17 cellular contexts compared by ENCODE assay signal in the genomic region with DNA sequence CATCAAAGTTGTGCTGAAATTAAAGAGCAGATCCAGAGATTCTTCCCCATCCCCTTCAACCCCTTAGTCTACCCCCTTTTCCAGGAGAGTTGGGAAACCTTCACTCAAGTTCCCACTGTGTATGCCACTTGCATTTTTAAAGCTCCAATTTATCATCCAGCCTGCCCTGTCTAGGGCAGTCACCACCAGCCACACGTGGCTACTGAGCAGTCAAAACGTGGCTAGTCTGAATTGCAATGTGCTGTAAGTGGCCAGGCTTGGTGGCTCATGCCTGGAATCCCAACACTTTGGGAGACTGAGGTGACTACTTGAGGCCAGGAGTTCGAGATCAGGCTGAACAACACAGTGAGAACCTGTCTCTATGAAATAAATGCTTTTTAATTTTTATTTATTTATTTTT. TPM values are rescaled to one million over a fixed set of nuclear protein-coding genes. Genes with fewer than 3 reads are reported as not detected.
DNase-seq lines count a peak whose midpoint lies in the region; TF ChIP-seq lines count a peak whose summit lies in the region.
"Had no signal": no experiment of that assay in that cellular context is flagged by ENCODE, and none has a peak within 500 bp of the region (broad histone marks: within the 10 kb centered on the region; RNA-seq: fewer than 3 reads in every experiment).

No MANE protein-coding gene starts in this region.

- no TSS peak for BruUV-seq in PC-9 (replicated peaks; lab: Mats Ljungman, UMichigan)

- H3K9me3 Mint-ChIP-seq in progenitor cell of endocrine pancreas (ENCODE audit: low read depth), result peaks cover 10% of the 10 kb centered on the region

- H3K9me3 ChIP-seq in PC-9 (ENCODE audit: insufficient read depth, low read depth), result no peaks in the 10 kb centered on the region
- peaks cover 0 to 16% (median 13%) of the 10 kb centered on the region in 4 donors for H3K9me3 ChIP-seq in stomach

- H3K36me3 Mint-ChIP-seq in progenitor cell of endocrine pancreas (ENCODE audit: insufficient read depth), result no peaks in the 10 kb centered on the region

- 54 to 68% (median 58%) methylated on average over 3 of the region's 3 CpGs for WGBS in stomach, 5 donors

- H3K9me2 ChIP-seq in PC-9 (ENCODE audit: insufficient read depth), result no peaks in the 10 kb centered on the region

- H3K4me1 ChIP-seq in PC-9 (replicated peaks; ENCODE audit: insufficient read depth) (peaks cover 44% of the 10 kb centered on the region), stomach (peaks cover 0 to 5% (median 2%) of the 10 kb centered on the region in 4 donors)
- H3K4me1 ChIP-seq: BLaER1 had no signal

- TF ChIP-seq CTCF in PC-9 (conservative IDR thresholded peaks at IDR 0.05) (no peak), coronary artery (IDR thresholded peaks at IDR 0.05) (no peak), stomach (IDR thresholded peaks at IDR 0.05) (no peak), progenitor cell of endocrine pancreas (IDR thresholded peaks at IDR 0.05; ENCODE audit: unreplicated experiment) (no peak)

- H3K36me3 ChIP-seq in PC-9 (ENCODE audit: low read depth), result peaks cover 27% of the 10 kb centered on the region
- peaks cover 0 to 2% (median 0%) of the 10 kb centered on the region in 4 donors for H3K36me3 ChIP-seq in stomach

- peak overlapping the region; percentile 91 for H3K27ac ChIP-seq in PC-9
- no peak overlapping the region for H3K27ac ChIP-seq in coronary artery
- H3K27ac ChIP-seq in stomach, result peak overlapping the region in 3 of 5 donors; percentile 21 to 43 (median 27)
- H3K27ac ChIP-seq: A549, BLaER1 had no signal

- H2AFZ ChIP-seq in PC-9, result no peak overlapping the region

- 0 out of 2 replicates have a peak overlapping the region, but pooled peaks have one; percentile 32 for H3K4me3 ChIP-seq in PC-9
- no peak overlapping the region for H3K4me3 ChIP-seq in coronary artery
- H3K4me3 ChIP-seq in stomach, result no peak overlapping the region
- H3K4me3 ChIP-seq: A549, BLaER1 had no signal

- H3K27me3 ChIP-seq in PC-9 (ENCODE audit: insufficient read depth, low read depth) (no peaks in the 10 kb centered on the region), stomach (no peaks in the 10 kb centered on the region)
- H3K27me3 ChIP-seq: BLaER1 had no signal

- no peak for TF ChIP-seq POLR2A in stomach (IDR thresholded peaks at IDR 0.05)

- peaks cover 7% of the 10 kb centered on the region for H3K27me3 Mint-ChIP-seq in progenitor cell of endocrine pancreas

- H3K79me2 ChIP-seq in PC-9 (ENCODE audit: low read depth), result no peaks in the 10 kb centered on the region

- H3K27ac Mint-ChIP-seq in progenitor cell of endocrine pancreas, result no peak overlapping the region
- H3K27ac Mint-ChIP-seq: CD4-positive, CD25-positive, alpha-beta regulatory T cell; HFFc6 had no signal

- no peaks in the 10 kb centered on the region for H3K4me1 Mint-ChIP-seq in progenitor cell of endocrine pancreas (ENCODE audit: low read depth)
- H3K4me1 Mint-ChIP-seq: CD4-positive, CD25-positive, alpha-beta regulatory T cell had no signal

- intact Hi-C loops in PC-9 (cut with micrococcal nuclease; ENCODE audit: unreplicated experiment) (loop anchor here (1.0 to 2.0 kb wide), 2 partner anchors 30 to 39 kb away; no protein-coding TSS in a partner anchor), stomach (cut with DNase I; ENCODE audit: low total_unique reads) (no loop called here), cardiac septum (cut with DNase I) (no loop called here)

- no peaks in the 10 kb centered on the region for H4K20me1 ChIP-seq in PC-9 (ENCODE audit: insufficient read depth)
- H4K20me1 ChIP-seq: BLaER1 had no signal

- peaks cover 41% of the 10 kb centered on the region for H3F3A ChIP-seq in PC-9 (ENCODE audit: insufficient read depth, low read depth)

- POLR2A ChIA-PET in PC-9 (lab: Charles Lee; ENCODE audit: unreplicated experiment), result no interaction called here

- peak overlapping the region; percentile 78 for H3K4me2 ChIP-seq in PC-9
- H3K4me2 ChIP-seq: A549, BLaER1 had no signal

- CTCF ChIA-PET in PC-9 (lab: Charles Lee), result interaction anchor here (1.5 kb wide), 1 partner anchor 42 kb away, joined by 3 read pairs; no protein-coding TSS in a partner anchor

- no peak for TF ChIP-seq EP300 in stomach (IDR thresholded peaks at IDR 0.05)

- no peak for DNase-seq in PC-9
- peak; percentile 46 for DNase-seq in coronary artery (ENCODE audit: low spot score)
- DNase-seq in stomach, result no peak
- no peak for DNase-seq in SKM-1 (lab: John Stamatoyannopoulos, UW; ENCODE audit: unreplicated experiment)
- no peak for DNase-seq in progenitor cell of endocrine pancreas (ENCODE audit: low spot score, unreplicated experiment)
- no peak for DNase-seq in cardiac septum (ENCODE audit: low spot score)
- DNase-seq: AML-193; CD4-positive, CD25-positive, alpha-beta regulatory T cell; DMS 273 treated with DMSO at 0.1 percent for 48 hours; HCEC 1CT; HFFc6 had no signal

- H3K4me3 Mint-ChIP-seq in progenitor cell of endocrine pancreas (ENCODE audit: low read depth), result no peak overlapping the region
- H3K4me3 Mint-ChIP-seq: CD4-positive, CD25-positive, alpha-beta regulatory T cell; HFFc6 had no signal

RNA-seq across cellular contexts. Expression of a gene that starts 34.9 kb away (rescaled TPM):
- total RNA-seq in PC-9 (2021), result 341 and 435 TPM in 2 replicates
- total RNA-seq in stomach, result 100 to 1,000 TPM in 4 of 5 donors, 10 to 100 TPM in 1; 32.1 to 302 (median 241) TPM
- polyA plus RNA-seq in stomach, result 100 to 1,000 TPM; 194 to 227 (median 213) TPM
- 286 and 290 TPM in 2 replicates for total RNA-seq in progenitor cell of endocrine pancreas
- 91.2 TPM for total RNA-seq in cardiac septum

RNA-seq across cellular contexts. Expression of a gene that starts 38.8 kb away (rescaled TPM):
- 14.1 and 22.9 TPM in 2 replicates for total RNA-seq in PC-9 (2021)
- total RNA-seq in stomach, result 10 to 100 TPM in 1 of 5 donors, 1 to 10 TPM in 1, not detected in 3; 3.5 to 39.7 TPM
- polyA plus RNA-seq in stomach, result 10 to 100 TPM in 1 of 3 donors, 1 to 10 TPM in 2; 2.9 to 10.5 (median 3.9) TPM
- total RNA-seq in progenitor cell of endocrine pancreas, result 1.1 and 2.5 TPM in 2 replicates
- 3.5 TPM for total RNA-seq in cardiac septum

RNA-seq across cellular contexts. Expression of a gene that starts 47.4 kb away (rescaled TPM):
- total RNA-seq in PC-9 (2021) (not detected in 2 replicates), stomach (not detected), progenitor cell of endocrine pancreas (not detected in 2 replicates), cardiac septum (not detected)
- polyA plus RNA-seq in stomach, result not detected
- total RNA-seq: CD4-positive, CD25-positive, alpha-beta regulatory T cell; Daoy; H4; HFFc6; HT1080 had no signal
- polyA plus RNA-seq: A549; AG04450; CD4-positive, CD25-positive, alpha-beta regulatory T cell had no signal

Comparison
In these comparisons a context has a peak if more than half of its experiments do, and no peak if none do; other contexts are left out.
1. H3K27ac ChIP-seq: peak in PC-9 (single experiment) and stomach (3 of 5); none in coronary artery (0 of 2).